20 cellular contexts compared by ENCODE assay signal in genomic region chr17:58763263-58763662, GRCh38. TPM values are rescaled to one million over a fixed set of nuclear protein-coding genes. Genes with fewer than 3 reads are reported as not detected.
A peak's percentile ranks its signal among the peaks of the same experiment; 100 is the strongest.
DNase-seq lines count a peak whose midpoint lies in the region; ATAC-seq, FAIRE-seq and TF ChIP-seq lines count a peak whose summit lies in the region.
"Had no signal": no experiment of that assay in that cellular context is flagged by ENCODE, and none has a peak within 500 bp of the region (broad histone marks: within the 10 kb centered on the region; RNA-seq: fewer than 3 reads in every experiment).

No MANE protein-coding gene starts in this region.

- TF ChIP-seq CTCF in HepG2 (CRISPR knock-in tag; IDR thresholded peaks at IDR 0.05) (no peak), right lobe of liver (IDR thresholded peaks at IDR 0.05) (no peak), DOHH2 (IDR thresholded peaks at IDR 0.05; ENCODE audit: low read depth, low read length, poor library complexity, severe bottlenecking) (no peak), K562 (IDR thresholded peaks at IDR 0.05 in 2 of 3, conservative IDR thresholded peaks at IDR 0.05 in 1 of 3; ENCODE audit: insufficient read depth in 2 of 3, low read depth in 1 of 3, low read length in 3 of 3) (no peak)

- in situ Hi-C loops in HepG2 (cut with HindIII; ENCODE audit: extremely low pct_ligation_motif_present, low pct_unique_long_range_greater_than_20kb), result no loop called here
- in situ Hi-C loops in K562 (cut with MboI), result no loop called here

- no peak for TF ChIP-seq RAD21 in HepG2 (CRISPR knock-in tag; IDR thresholded peaks at IDR 0.05)
- no peak for TF ChIP-seq RAD21 in K562 (CRISPR knock-in tag; conservative IDR thresholded peaks at IDR 0.05 in 1 of 2, IDR thresholded peaks at IDR 0.05 in 1 of 2)

- intact Hi-C loops in HepG2 (cut with micrococcal nuclease; ENCODE audit: unreplicated experiment) (no loop called here), right lobe of liver (cut with DNase I) (no loop called here), K562 (cut with micrococcal nuclease) (no loop called here)

- H4K20me1 ChIP-seq in HepG2 (ENCODE audit: insufficient read depth, low read length) (no peaks in the 10 kb centered on the region), DOHH2 (ENCODE audit: control insufficient read depth, insufficient read depth, low read depth, low read length) (peaks cover 4% of the 10 kb centered on the region; the same call in 1 of the 2 replicates), K562 (replicated peaks; ENCODE audit: control insufficient read depth, insufficient read depth, low read length) (no peaks in the 10 kb centered on the region)

- no peaks in the 10 kb centered on the region for H3K9me2 ChIP-seq in DOHH2 (replicated peaks; ENCODE audit: control insufficient read depth, low read length)

- BruUV-seq in HepG2 (replicated peaks; lab: Mats Ljungman, UMichigan) (no TSS peak), K562 (replicated peaks; lab: Mats Ljungman, UMichigan) (no TSS peak)

- no peaks in the 10 kb centered on the region for H3K36me3 ChIP-seq in HepG2 (replicated peaks in 1 of 2; ENCODE audit: control insufficient read depth in 1 of 2, insufficient read depth in 2 of 2, low read length in 2 of 2)
- no peaks in the 10 kb centered on the region for H3K36me3 ChIP-seq in right lobe of liver
- peaks cover 50% of the 10 kb centered on the region for H3K36me3 ChIP-seq in DOHH2 (ENCODE audit: control insufficient read depth, low read length)
- no peaks in the 10 kb centered on the region for H3K36me3 ChIP-seq in K562 (ENCODE audit: control insufficient read depth, insufficient read depth, low read length)

- H3K79me2 ChIP-seq in HepG2 (ENCODE audit: insufficient read depth, low read length), result no peaks in the 10 kb centered on the region
- H3K79me2 ChIP-seq in DOHH2 (ENCODE audit: control insufficient read depth, low read length), result peaks cover 94% of the 10 kb centered on the region
- peaks cover 3% of the 10 kb centered on the region; the same call in 1 of the 3 replicates for H3K79me2 ChIP-seq in K562 (ENCODE audit: control insufficient read depth, insufficient read depth, low read length)

- POLR2A ChIA-PET in HepG2 (lab: Yijun Ruan, JAX), result no interaction called here
- POLR2A ChIA-PET in K562 (lab: Yijun Ruan, JAX), result interaction anchor here (0.8 to 1.5 kb wide), 2 partner anchors 8 to 132 kb away, joined by 3 read pairs; partner anchors contain the start of gene PPM1E

- WGBS in HepG2 (ENCODE audit: low lambda C conversion rate), result 0% methylated on average over 1 of the region's 1 CpG
- WGBS in right lobe of liver (ENCODE audit: insufficient coverage, low coverage, low lambda C conversion rate, missing lambda C conversion rate), result 62% methylated on average over 1 of the region's 1 CpG
- 0% methylated on average over 1 of the region's 1 CpG for WGBS in K562 (ENCODE audit: insufficient coverage, low coverage, missing lambda C conversion rate)

- H3K9me1 ChIP-seq in K562 (ENCODE audit: control insufficient read depth, insufficient read depth, low read length), result no peaks in the 10 kb centered on the region

- H3K4me2 ChIP-seq in HepG2 (ENCODE audit: low read depth, low read length) (no peak overlapping the region), DOHH2 (ENCODE audit: low read length) (peak overlapping the region; percentile 42), K562 (ENCODE audit: insufficient read depth, low read length) (no peak overlapping the region)

- no peak for TF ChIP-seq POLR2A in HepG2 (IDR thresholded peaks at IDR 0.05; ENCODE audit: insufficient read depth in 1 of 2, low read depth in 2 of 2, low read length in 2 of 2)
- no peak for TF ChIP-seq POLR2A in right lobe of liver (IDR thresholded peaks at IDR 0.05)
- TF ChIP-seq POLR2A in K562 (conservative IDR thresholded peaks at IDR 0.05), result no peak

- H3K4me1 ChIP-seq in HepG2 (ENCODE audit: insufficient read depth, low read length) (no peaks in the 10 kb centered on the region), right lobe of liver (no peaks in the 10 kb centered on the region), DOHH2 (ENCODE audit: control insufficient read depth, low read length) (peaks cover 58% of the 10 kb centered on the region), K562 (replicated peaks in 1 of 2; ENCODE audit: control insufficient read depth in 2 of 2, insufficient read depth in 2 of 2, low read length in 2 of 2) (peaks cover 0 to 5% of the 10 kb centered on the region in 2 experiments; a peak in 1 of 5 replicates)
- H3K4me1 ChIP-seq: Caco-2 had no signal

- H3K27ac ChIP-seq in HepG2 (ENCODE audit: extremely low read length, insufficient read depth, low read length), result no peak overlapping the region
- no peak overlapping the region for H3K27ac ChIP-seq in right lobe of liver
- no peak overlapping the region for H3K27ac ChIP-seq in DOHH2 (ENCODE audit: low read depth, low read length)
- no peak overlapping the region for H3K27ac ChIP-seq in K562 (ENCODE audit: extremely low read depth, low read depth, low read length)
- H3K27ac ChIP-seq: C4-2B, HL-60 had no signal

- ATAC-seq in HepG2 (no peak), right lobe of liver (no peak), K562 (no peak), GM18909 (IDR thresholded peaks at IDR 0.05; ENCODE audit: poor library complexity, unreplicated experiment) (no peak), GM21786 (IDR thresholded peaks at IDR 0.05; ENCODE audit: unreplicated experiment) (no peak)
- ATAC-seq: HCT116 had no signal

- H2AFZ ChIP-seq in HepG2 (ENCODE audit: low read length), result no peak overlapping the region
- no peak overlapping the region for H2AFZ ChIP-seq in K562 (ENCODE audit: low read depth, low read length)

- DNase-seq in HepG2 (ENCODE audit: low spot score), result no peak
- DNase-seq in right lobe of liver, result no peak
- DNase-seq in K562 (ENCODE audit: extremely low read depth in 1 of 4, low spot score in 3 of 4), result no peak
- DNase-seq: AML-193; Caco-2; CD4-positive, alpha-beta T cell; DMS153; DND-41; GOT3; H7; HFFc6; IMR-90; KG1 had no signal

- H3K4me3 ChIP-seq in HepG2 (replicated peaks in 1 of 3; ENCODE audit: insufficient read depth in 1 of 3, low read depth in 2 of 3, low read length in 3 of 3) (no peak overlapping the region), right lobe of liver (no peak overlapping the region), DOHH2 (ENCODE audit: low read length) (no peak overlapping the region), K562 (no peak overlapping the region)

- FAIRE-seq in HepG2 (lab: Jason Lieb, UNC) (no peak), K562 (lab: Jason Lieb, UNC) (no peak)
- FAIRE-seq: GM12891 had no signal

- TF ChIP-seq EP300 in HepG2 (IDR thresholded peaks at IDR 0.05; ENCODE audit: low read depth in 2 of 2, low read length in 2 of 2) (no peak), HepG2 (CRISPR knock-in tag; IDR thresholded peaks at IDR 0.05; ENCODE audit: borderline replicate concordance) (no peak), K562 (IDR thresholded peaks at IDR 0.05; ENCODE audit: low read length) (no peak)

- H3K27me3 ChIP-seq in HepG2 (ENCODE audit: control insufficient read depth in 1 of 2, insufficient read depth in 2 of 2, low read length in 2 of 2) (peaks cover 0 to 16% of the 10 kb centered on the region in 2 experiments; a peak in 4 of 5 replicates), right lobe of liver (no peaks in the 10 kb centered on the region), DOHH2 (ENCODE audit: control insufficient read depth, low read length) (no peaks in the 10 kb centered on the region), K562 (ENCODE audit: control insufficient read depth in 2 of 2, insufficient read depth in 2 of 2, low read length in 2 of 2) (no peaks in the 10 kb centered on the region)

- CTCF ChIA-PET in HepG2 (lab: Yijun Ruan, JAX; ENCODE audit: low intra/inter-chr PET ratio, low total read pairs), result no interaction called here
- CTCF ChIA-PET in K562 (lab: Yijun Ruan, JAX; ENCODE audit: low intra/inter-chr PET ratio), result no interaction called here

- H3K9ac ChIP-seq in HepG2 (ENCODE audit: insufficient read depth, low read depth, low read length) (no peak overlapping the region), K562 (ENCODE audit: insufficient read depth in 1 of 2, low read depth in 2 of 2, low read length in 2 of 2) (no peak overlapping the region)

- peaks cover 12% of the 10 kb centered on the region; the same call in 1 of the 2 replicates for H3F3A ChIP-seq in DOHH2 (ENCODE audit: control insufficient read depth, insufficient read depth)

- H3K9me3 ChIP-seq in HepG2 (ENCODE audit: low read length) (no peaks in the 10 kb centered on the region), right lobe of liver (no peaks in the 10 kb centered on the region), DOHH2 (ENCODE audit: control insufficient read depth, insufficient read depth, low read length) (no peaks in the 10 kb centered on the region), K562 (replicated peaks; ENCODE audit: control insufficient read depth, insufficient read depth, low read depth, low read length) (no peaks in the 10 kb centered on the region)
- H3K9me3 ChIP-seq: Caco-2 had no signal

RNA-seq across cellular contexts. Expression of gene PPM1E, which starts 7.6 kb away (rescaled TPM):
- total RNA-seq in HepG2 (2016; rRNA removed; fragmentation: Illumina TruSeq; extraction: Trizol), result 0.04 TPM in 1 of 2 replicates, not detected in the other
- not detected in 2 replicates for total RNA-seq in HepG2 (2016; cell fraction: cytosol; rRNA removed; fragmentation: Illumina TruSeq; extraction: Trizol; ENCODE audit: low read depth)
- total RNA-seq in HepG2 (2016; cell fraction: insoluble cytoplasmic fraction; rRNA removed; fragmentation: Illumina TruSeq; extraction: Trizol), result 0.02 TPM in 1 of 2 replicates, not detected in the other
- not detected in 2 replicates for total RNA-seq in HepG2 (2016; cell fraction: membrane; rRNA removed; fragmentation: Illumina TruSeq; extraction: Trizol)
- not detected in 2 replicates for total RNA-seq in HepG2 (2016; cell fraction: nucleus; rRNA removed; fragmentation: Illumina TruSeq; extraction: Trizol)
- 0.15 and 0.20 TPM in 2 replicates for polyA plus RNA-seq in HepG2 (2011; rRNA removed)
- 0.04 and 0.10 TPM in 2 replicates for polyA plus RNA-seq in HepG2 (2011; cell fraction: cytosol; rRNA removed)
- polyA plus RNA-seq in HepG2 (2011; cell fraction: nucleus; rRNA removed), result 0.08 and 0.12 TPM in 2 replicates
- 0.03 and 0.12 TPM in 2 replicates for polyA plus RNA-seq in HepG2 (2012)
- not detected in 2 replicates for polyA plus RNA-seq in HepG2 (2016; cell fraction: cytosol; fragmentation: Illumina TruSeq; extraction: Trizol; ENCODE audit: low read depth)
- 0.03 TPM in 1 of 2 replicates, not detected in the other for polyA plus RNA-seq in HepG2 (2016; cell fraction: insoluble cytoplasmic fraction; fragmentation: Illumina TruSeq; extraction: Trizol; ENCODE audit: low read depth)
- not detected in 2 replicates for polyA plus RNA-seq in HepG2 (2016; cell fraction: membrane; fragmentation: Illumina TruSeq; extraction: Trizol; ENCODE audit: low read depth)
- polyA plus RNA-seq in HepG2 (2016; cell fraction: nucleus; fragmentation: Illumina TruSeq; extraction: Trizol; ENCODE audit: insufficient read depth, low read depth), result not detected in 2 replicates
- polyA minus RNA-seq in HepG2 (2011; rRNA and poly(A)+ RNA removed; ENCODE audit: low replicate concordance), result 0.24 TPM in 1 of 2 replicates, not detected in the other
- polyA minus RNA-seq in HepG2 (2011; cell fraction: cytosol; rRNA and poly(A)+ RNA removed), result 0.18 and 0.30 TPM in 2 replicates
- polyA minus RNA-seq in HepG2 (2011; cell fraction: nucleus; rRNA and poly(A)+ RNA removed), result 0.13 and 0.37 TPM in 2 replicates
- total RNA-seq in right lobe of liver, result 1 to 10 TPM in 3 of 6 experiments, under 1 TPM in 3; 0.61 to 1.3 (median 0.97) TPM
- total RNA-seq in K562 (2011; cell fraction: chromatin; rRNA removed; ENCODE audit: low replicate concordance), result 0.21 and 0.97 TPM in 2 replicates
- 0.33 and 0.39 TPM in 2 replicates for total RNA-seq in K562 (2011; cell fraction: nucleolus; rRNA removed)
- total RNA-seq in K562 (2011; cell fraction: nucleoplasm; rRNA removed), result 0.44 and 0.76 TPM in 2 replicates
- total RNA-seq in K562 (2014; rRNA removed), result 4.7 and 5.3 TPM in 2 replicates
- 5.2 and 5.6 TPM in 2 replicates for total RNA-seq in K562 (2014; rRNA removed; fragmentation: Illumina TruSeq; extraction: Trizol)
- total RNA-seq in K562 (2015; rRNA removed; fragmentation: Illumina TruSeq; extraction: Trizol), result 4.1 and 5.2 TPM in 2 replicates
- total RNA-seq in K562 (2021), result 5.7 and 5.9 TPM in 2 replicates
- 1.7 and 3.6 TPM in 2 replicates for polyA plus RNA-seq in K562 (2011; rRNA removed)
- polyA plus RNA-seq in K562 (2011; cell fraction: cytosol; rRNA removed), result 0.40 and 2.5 TPM in 2 replicates
- 0.63 and 2.2 TPM in 2 replicates for polyA plus RNA-seq in K562 (2011; cell fraction: nucleus; rRNA removed)
- polyA plus RNA-seq in K562 (2012), result 3.5 and 8.1 TPM in 2 replicates
- 4.8 and 5.7 TPM in 2 replicates for polyA plus RNA-seq in K562 (2014; fragmentation: Illumina TruSeq; extraction: Trizol)
- polyA plus RNA-seq in K562 (2014; fragmentation: Nextera tagmentation; extraction: Ambion mirVana), result 1 to 10 TPM; 1.0 to 1.8 TPM
- polyA plus RNA-seq in K562 (2014; rRNA removed), result 2.8 and 3.2 TPM in 2 replicates
- polyA minus RNA-seq in K562 (2011; rRNA and poly(A)+ RNA removed), result 3.2 and 9.3 TPM in 2 replicates
- 1.6 and 3.1 TPM in 2 replicates for polyA minus RNA-seq in K562 (2011; cell fraction: cytosol; rRNA and poly(A)+ RNA removed)
- polyA minus RNA-seq in K562 (2011; cell fraction: nucleus; rRNA and poly(A)+ RNA removed), result 0.40 and 1.8 TPM in 2 replicates
- total RNA-seq: CD4-positive, alpha-beta T cell; HFFc6 had no signal

Comparison
In these comparisons a context has a peak if more than half of its experiments do, and no peak if none do; other contexts are left out.
1. Of the 241 proteins assayed by ChIP-seq in both HepG2 and K562: peak only in HepG2: none; only in K562: MAFG; in both: MAFF and MAFK; in neither: 238.